In genomic region chr9:130090915-130091314, GRCh38 we compare ENCODE assay signal across 15 cellular contexts. TPM values are rescaled to one million over a fixed set of nuclear protein-coding genes. Genes with fewer than 3 reads are reported as not detected.
DNase-seq lines count a peak whose midpoint lies in the region; ATAC-seq and TF ChIP-seq lines count a peak whose summit lies in the region.
"Had no signal": no experiment of that assay in that cellular context is flagged by ENCODE, and none has a peak within 500 bp of the region (broad histone marks: within the 10 kb centered on the region; RNA-seq: fewer than 3 reads in every experiment).

No MANE protein-coding gene starts in this region.

- no TSS peak for BruUV-seq in HCT116 (replicated peaks; lab: Mats Ljungman, UMichigan)

- H3K27ac Mint-ChIP-seq in stimulated activated memory B cell treated with anti-CD40 and anti-IgM and Interleukin-4, amounts not matched to agents 10 μg/mL and 1 μg/mL and 100 μg/mL, for 72 hours, result peak overlapping the region; percentile 39

- H2AFZ ChIP-seq in HCT116 (ENCODE audit: low read depth, low read length, poor library complexity, severe bottlenecking), result no peak overlapping the region

- no peak overlapping the region for H3K4me3 ChIP-seq in HCT116 (replicated peaks in 1 of 2; ENCODE audit: low read depth in 1 of 2, low read length in 2 of 2)
- H3K4me3 ChIP-seq in astrocyte of the spinal cord (ENCODE audit: low read depth, low read length), result no peak overlapping the region
- H3K4me3 ChIP-seq in fibroblast of villous mesenchyme (ENCODE audit: low read depth, low read length), result no peak overlapping the region
- H3K4me3 ChIP-seq: BLaER1 had no signal

- ATAC-seq in HCT116 (no peak), HG03469 (IDR thresholded peaks at IDR 0.05; ENCODE audit: unreplicated experiment) (no peak)
- ATAC-seq in stimulated activated memory B cell treated with anti-CD40 and anti-IgM and Interleukin-4, amounts not matched to agents 10 μg/mL and 1 μg/mL and 100 μg/mL, for 72 hours, result no peak
- ATAC-seq: PC-3 had no signal

- H4K20me1 ChIP-seq in HCT116 (ENCODE audit: insufficient read depth), result no peaks in the 10 kb centered on the region
- H4K20me1 ChIP-seq: BLaER1 had no signal

- peaks cover 0 to 7% of the 10 kb centered on the region in 2 experiments; a peak in 2 of 4 replicates for H3K36me3 ChIP-seq in HCT116 (ENCODE audit: control insufficient read depth in 1 of 2, insufficient read depth in 2 of 2, low read length in 2 of 2)

- H3K79me2 ChIP-seq in HCT116 (ENCODE audit: insufficient read depth, low read length), result no peaks in the 10 kb centered on the region

- H3K27ac ChIP-seq in HCT116 (ENCODE audit: low read depth, low read length), result no peak overlapping the region
- H3K27ac ChIP-seq: BLaER1, KMS-11 had no signal

- no peak for DNase-seq in HCT116 (ENCODE audit: low read depth, low spot score)
- no peak for DNase-seq in astrocyte of the spinal cord (ENCODE audit: low read depth, low spot score)
- no peak for DNase-seq in fibroblast of villous mesenchyme (ENCODE audit: low read depth)
- DNase-seq in NCI-H2107 treated with DMSO at 0.1 percent for 48 hours (lab: John Stamatoyannopoulos, UW; ENCODE audit: unreplicated experiment), result no peak
- DNase-seq in DMS53 treated with DMSO at 0.1 percent for 48 hours (lab: John Stamatoyannopoulos, UW; ENCODE audit: unreplicated experiment), result no peak
- DNase-seq: CD8-positive, alpha-beta memory T cell; GOT3; NCI-H1092 treated with DMSO at 0.1 percent for 48 hours; NCI-H1694; NCI-H446; PC-3 had no signal

- POLR2A ChIA-PET in HCT116 (lab: Charles Lee), result no interaction called here

- no peaks in the 10 kb centered on the region for H3K4me1 ChIP-seq in HCT116 (ENCODE audit: control insufficient read depth in 1 of 2, insufficient read depth in 2 of 2, low read length in 2 of 2)

- H3K36me3 Mint-ChIP-seq in stimulated activated memory B cell treated with anti-CD40 and anti-IgM and Interleukin-4, amounts not matched to agents 10 μg/mL and 1 μg/mL and 100 μg/mL, for 72 hours, result peaks cover 51% of the 10 kb centered on the region

- no peaks in the 10 kb centered on the region for H3K27me3 ChIP-seq in HCT116 (ENCODE audit: insufficient read depth, low read length)
- H3K27me3 ChIP-seq: BLaER1 had no signal

- intact Hi-C loops in HCT116 (cut with micrococcal nuclease), result loop anchor here (10.0 kb wide), 1 partner anchor 366 kb away; no protein-coding TSS in a partner anchor

- no peaks in the 10 kb centered on the region for H3K9me3 ChIP-seq in HCT116 (ENCODE audit: control insufficient read depth in 1 of 2, insufficient read depth in 1 of 2, low read depth in 1 of 2, low read length in 2 of 2)
- H3K9me3 ChIP-seq: BLaER1 had no signal

- no peak for TF ChIP-seq RAD21 in HCT116 (IDR thresholded peaks at IDR 0.05; ENCODE audit: low read depth)

- H3K9ac ChIP-seq in HCT116 (ENCODE audit: low read length), result no peak overlapping the region
- H3K9ac ChIP-seq: BLaER1, KMS-11 had no signal

- TF ChIP-seq CTCF in HCT116 (IDR thresholded peaks at IDR 0.05 in 2 of 3, conservative IDR thresholded peaks at IDR 0.05 in 1 of 3; ENCODE audit: borderline replicate concordance in 1 of 3, insufficient read depth in 1 of 3, low read depth in 2 of 3, low read length in 2 of 3) (peak in 2 of 3 experiments; percentile 12 to 20; a peak in 2 of 6 replicates), astrocyte of the spinal cord (IDR thresholded peaks at IDR 0.05; ENCODE audit: low read depth, low read length) (peak; percentile 11), fibroblast of villous mesenchyme (IDR thresholded peaks at IDR 0.05; ENCODE audit: insufficient read depth, low read depth, low read length) (peak; percentile 31)

- no peak for TF ChIP-seq POLR2A in HCT116 (IDR thresholded peaks at IDR 0.05; ENCODE audit: borderline replicate concordance, extremely low read depth, insufficient read depth, insufficient read length)

- CTCF ChIA-PET in HCT116 (lab: Charles Lee), result no interaction called here

- no peaks in the 10 kb centered on the region for H3K9me2 ChIP-seq in HCT116 (ENCODE audit: insufficient read depth)

- H3K4me2 ChIP-seq in HCT116 (ENCODE audit: low read length), result no peak overlapping the region
- H3K4me2 ChIP-seq: BLaER1, KMS-11 had no signal

- RAD21 ChIA-PET in HCT116 (lab: Charles Lee; ENCODE audit: low non-redundant PET in 1 of 2, low total read pairs in 2 of 2, uncharacterized antibody in 2 of 2, unreplicated experiment in 2 of 2), result no interaction called here

- peaks cover 12% of the 10 kb centered on the region for H3K4me1 Mint-ChIP-seq in stimulated activated memory B cell treated with anti-CD40 and anti-IgM and Interleukin-4, amounts not matched to agents 10 μg/mL and 1 μg/mL and 100 μg/mL, for 72 hours

- H3K27me3 Mint-ChIP-seq in stimulated activated memory B cell treated with anti-CD40 and anti-IgM and Interleukin-4, amounts not matched to agents 10 μg/mL and 1 μg/mL and 100 μg/mL, for 72 hours, result no peaks in the 10 kb centered on the region
- H3K27me3 Mint-ChIP-seq: CD8-positive, alpha-beta memory T cell had no signal

- H3K9me3 Mint-ChIP-seq in stimulated activated memory B cell treated with anti-CD40 and anti-IgM and Interleukin-4, amounts not matched to agents 10 μg/mL and 1 μg/mL and 100 μg/mL, for 72 hours, result no peaks in the 10 kb centered on the region
- H3K9me3 Mint-ChIP-seq: CD8-positive, alpha-beta memory T cell had no signal

- in situ Hi-C loops in astrocyte of the spinal cord (cut with HindIII; ENCODE audit: low sequenced_read_pairs), result no loop called here

- no peak overlapping the region for H3K4me3 Mint-ChIP-seq in stimulated activated memory B cell treated with anti-CD40 and anti-IgM and Interleukin-4, amounts not matched to agents 10 μg/mL and 1 μg/mL and 100 μg/mL, for 72 hours
- H3K4me3 Mint-ChIP-seq: CD8-positive, alpha-beta memory T cell had no signal

TF ChIP-seq in HCT116, 20 proteins besides CTCF, POLR2A, EP300 and RAD21:
- TF ChIP-seq SIN3A (IDR thresholded peaks at IDR 0.05; ENCODE audit: low read depth) (no peak), ATF3 (IDR thresholded peaks at IDR 0.05) (no peak), ZBTB33 (IDR thresholded peaks at IDR 0.05; ENCODE audit: extremely low read depth, insufficient replicate concordance, low read length) (no peak), ELF1 (IDR thresholded peaks at IDR 0.05; ENCODE audit: borderline replicate concordance, low read depth) (no peak), YY1 (IDR thresholded peaks at IDR 0.05; ENCODE audit: extremely low read depth, insufficient replicate concordance, low read depth, low read length) (no peak), CEBPB (IDR thresholded peaks at IDR 0.05; ENCODE audit: low read depth) (no peak), EZH2phosphoT487 (IDR thresholded peaks at IDR 0.05; ENCODE audit: borderline replicate concordance) (no peak)

RNA-seq across cellular contexts. Expression of gene GPR107, which starts 37.2 kb away (rescaled TPM):
- total RNA-seq in HCT116 (2021; ENCODE audit: unreplicated experiment), result 32.5 TPM
- polyA plus RNA-seq in HCT116 (2012), result 20.8 and 21.4 TPM in 2 replicates
- total RNA-seq in fibroblast of villous mesenchyme, result 27.4 and 38.0 TPM in 2 replicates

RNA-seq across cellular contexts. Expression of gene FNBP1, which starts 47.9 kb away (rescaled TPM):
- 25.0 TPM for total RNA-seq in HCT116 (2021; ENCODE audit: unreplicated experiment)
- 14.6 and 15.6 TPM in 2 replicates for polyA plus RNA-seq in HCT116 (2012)
- total RNA-seq in fibroblast of villous mesenchyme, result 41.9 and 45.1 TPM in 2 replicates
